Comparison of ENCODE assay signal across 18 cellular contexts in genomic region chr17:59954856-59955255, GRCh38. TPM values are rescaled to one million over a fixed set of nuclear protein-coding genes. Genes with fewer than 3 reads are reported as not detected.
A peak's percentile ranks its signal among the peaks of the same experiment; 100 is the strongest.
DNase-seq lines count a peak whose midpoint lies in the region; ATAC-seq, FAIRE-seq and TF ChIP-seq lines count a peak whose summit lies in the region.
"Had no signal": no experiment of that assay in that cellular context is flagged by ENCODE, and none has a peak within 500 bp of the region (broad histone marks: within the 10 kb centered on the region; RNA-seq: fewer than 3 reads in every experiment).

No MANE protein-coding gene starts in this region.

- in situ Hi-C loops in GM12878 (cut with MboI), result no loop called here

- no peak for TF ChIP-seq POLR2A in GM12878 (IDR thresholded peaks at IDR 0.05; ENCODE audit: low read depth, low read length)

- ATAC-seq in GM12878 (no peak), GM21390 (IDR thresholded peaks at IDR 0.05; ENCODE audit: unreplicated experiment) (no peak), GM18909 (IDR thresholded peaks at IDR 0.05; ENCODE audit: poor library complexity, unreplicated experiment) (no peak)

- H3K4me3 ChIP-seq in HEK293 (ENCODE audit: low read depth, low read length) (no peak overlapping the region), GM12878 (no peak overlapping the region)
- H3K4me3 ChIP-seq: GM23248, HAP-1 had no signal

- H3K27me3 ChIP-seq in GM12878 (replicated peaks in 1 of 2; ENCODE audit: control insufficient read depth in 2 of 2, insufficient read depth in 2 of 2, low read length in 1 of 2), result no peaks in the 10 kb centered on the region
- H3K27me3 ChIP-seq: BE2C had no signal

- H3K4me2 ChIP-seq in GM12878 (ENCODE audit: control insufficient read depth, insufficient read depth), result no peak overlapping the region
- H3K4me2 ChIP-seq: KMS-11 had no signal

- no peaks in the 10 kb centered on the region for H3K4me1 ChIP-seq in HEK293 (ENCODE audit: control insufficient read depth, insufficient read depth, low read length)
- H3K4me1 ChIP-seq in GM12878 (ENCODE audit: control insufficient read depth, insufficient read depth, low read length), result no peaks in the 10 kb centered on the region
- H3K4me1 ChIP-seq: BE2C, HAP-1 had no signal

- no peak for DNase-seq in activated naive CD4-positive, alpha-beta T cell treated with anti-CD3 and anti-CD28 coated beads for 36 hours
- DNase-seq in GM12878 (ENCODE audit: low read depth, low spot score), result no peak
- no peak for DNase-seq in activated CD4-positive, alpha-beta T cell treated with anti-CD3 and anti-CD28 coated beads, Interleukin-2, amount 10 ng/mL, durations not matched to agents 24 days and 14 days
- DNase-seq: 8988T; BE2C; C1 segment of cervical spinal cord; CD4-positive, CD25-positive, alpha-beta regulatory T cell; CD8-positive, alpha-beta memory T cell; COR-L47; DMS 273 treated with DMSO at 0.1 percent for 48 hours; GDM1; GM23248 had no signal

- no peak for TF ChIP-seq EP300 in GM12878 (IDR thresholded peaks at IDR 0.05; ENCODE audit: borderline replicate concordance in 1 of 2, control insufficient read depth in 1 of 2, low read depth in 2 of 2, low read length in 2 of 2)

- H3K9me3 ChIP-seq in HEK293 (ENCODE audit: control insufficient read depth, insufficient read depth, low read depth, low read length) (no peaks in the 10 kb centered on the region), GM12878 (replicated peaks; ENCODE audit: control insufficient read depth, insufficient read depth, low read length) (no peaks in the 10 kb centered on the region)
- H3K9me3 ChIP-seq: BE2C, HAP-1 had no signal

- H3K27ac ChIP-seq in HEK293 (ENCODE audit: extremely low read depth, low read depth, low read length), result no peak overlapping the region
- H3K27ac ChIP-seq in GM12878 (ENCODE audit: control insufficient read depth, insufficient read depth), result no peak overlapping the region
- H3K27ac ChIP-seq: GM23248, KMS-11 had no signal

- no peaks in the 10 kb centered on the region for H3K27me3 Mint-ChIP-seq in activated naive CD4-positive, alpha-beta T cell treated with anti-CD3 and anti-CD28 coated beads, Interleukin-2, amount 50 U/mL, for 24 hours
- no peaks in the 10 kb centered on the region for H3K27me3 Mint-ChIP-seq in activated naive CD4-positive, alpha-beta T cell treated with anti-CD3 and anti-CD28 coated beads for 36 hours (ENCODE audit: low read depth)
- no peaks in the 10 kb centered on the region for H3K27me3 Mint-ChIP-seq in activated CD4-positive, alpha-beta T cell treated with anti-CD3 and anti-CD28 coated beads, Interleukin-2, amount 10 ng/mL, durations not matched to agents 24 days and 14 days
- H3K27me3 Mint-ChIP-seq: CD4-positive, CD25-positive, alpha-beta regulatory T cell; CD8-positive, alpha-beta memory T cell had no signal

- no peaks in the 10 kb centered on the region for H4K20me1 ChIP-seq in GM12878 (ENCODE audit: control insufficient read depth, insufficient read depth)

- no peaks in the 10 kb centered on the region for H3K9me3 Mint-ChIP-seq in activated naive CD4-positive, alpha-beta T cell treated with anti-CD3 and anti-CD28 coated beads, Interleukin-2, amount 50 U/mL, for 24 hours
- H3K9me3 Mint-ChIP-seq in activated naive CD4-positive, alpha-beta T cell treated with anti-CD3 and anti-CD28 coated beads for 36 hours, result no peaks in the 10 kb centered on the region
- no peaks in the 10 kb centered on the region for H3K9me3 Mint-ChIP-seq in activated CD4-positive, alpha-beta T cell treated with anti-CD3 and anti-CD28 coated beads, Interleukin-2, amount 10 ng/mL, durations not matched to agents 24 days and 14 days
- H3K9me3 Mint-ChIP-seq: CD4-positive, CD25-positive, alpha-beta regulatory T cell; CD8-positive, alpha-beta memory T cell had no signal

- TF ChIP-seq CTCF in HEK293 (tag by site-specific recombination; IDR thresholded peaks at IDR 0.05) (no peak), GM12878 (IDR thresholded peaks at IDR 0.05 in 2 of 3, conservative IDR thresholded peaks at IDR 0.05 in 1 of 3; ENCODE audit: control insufficient read depth in 2 of 3, extremely low read depth in 1 of 3, insufficient read depth in 1 of 3, low read depth in 3 of 3, low read length in 3 of 3) (no peak)

- H3K9ac ChIP-seq in GM12878 (ENCODE audit: control insufficient read depth, insufficient read depth, low read length), result no peak overlapping the region
- H3K9ac ChIP-seq: GM23248, KMS-11 had no signal

- H3K36me3 ChIP-seq in HEK293 (ENCODE audit: control insufficient read depth in 2 of 2, insufficient read depth in 1 of 2, low read length in 2 of 2), result peaks cover 40 to 60% of the 10 kb centered on the region in 2 experiments
- no peaks in the 10 kb centered on the region; a peak in 1 of 4 replicates for H3K36me3 ChIP-seq in GM12878 (ENCODE audit: control insufficient read depth in 2 of 2, insufficient read depth in 2 of 2, low read length in 1 of 2)
- H3K36me3 ChIP-seq: BE2C had no signal

- BruUV-seq in GM12878 (replicated peaks; lab: Mats Ljungman, UMichigan), result no TSS peak

- no peak overlapping the region for H3K4me3 Mint-ChIP-seq in activated naive CD4-positive, alpha-beta T cell treated with anti-CD3 and anti-CD28 coated beads, Interleukin-2, amount 50 U/mL, for 24 hours
- H3K4me3 Mint-ChIP-seq in activated naive CD4-positive, alpha-beta T cell treated with anti-CD3 and anti-CD28 coated beads for 36 hours, result no peak overlapping the region
- no peak overlapping the region for H3K4me3 Mint-ChIP-seq in activated CD4-positive, alpha-beta T cell treated with anti-CD3 and anti-CD28 coated beads, Interleukin-2, amount 10 ng/mL, durations not matched to agents 24 days and 14 days
- H3K4me3 Mint-ChIP-seq: CD4-positive, CD25-positive, alpha-beta regulatory T cell; CD8-positive, alpha-beta memory T cell had no signal

- peaks cover 28% of the 10 kb centered on the region for H3K4me1 Mint-ChIP-seq in activated naive CD4-positive, alpha-beta T cell treated with anti-CD3 and anti-CD28 coated beads, Interleukin-2, amount 50 U/mL, for 24 hours
- peaks cover 17% of the 10 kb centered on the region for H3K4me1 Mint-ChIP-seq in activated naive CD4-positive, alpha-beta T cell treated with anti-CD3 and anti-CD28 coated beads for 36 hours (ENCODE audit: low read depth)
- H3K4me1 Mint-ChIP-seq in activated CD4-positive, alpha-beta T cell treated with anti-CD3 and anti-CD28 coated beads, Interleukin-2, amount 10 ng/mL, durations not matched to agents 24 days and 14 days, result peaks cover 10% of the 10 kb centered on the region

- RAD21 ChIA-PET in GM12878 (lab: Charles Lee; ENCODE audit: unreplicated experiment), result no interaction called here

- FAIRE-seq in GM12878 (lab: Jason Lieb, UNC), result peak; percentile 75

- H3K27ac Mint-ChIP-seq in activated naive CD4-positive, alpha-beta T cell treated with anti-CD3 and anti-CD28 coated beads, Interleukin-2, amount 50 U/mL, for 24 hours, result peak overlapping the region; percentile 17
- H3K27ac Mint-ChIP-seq in activated naive CD4-positive, alpha-beta T cell treated with anti-CD3 and anti-CD28 coated beads for 36 hours, result no peak overlapping the region
- H3K27ac Mint-ChIP-seq in activated CD4-positive, alpha-beta T cell treated with anti-CD3 and anti-CD28 coated beads, Interleukin-2, amount 10 ng/mL, durations not matched to agents 24 days and 14 days, result no peak overlapping the region
- H3K27ac Mint-ChIP-seq: CD4-positive, CD25-positive, alpha-beta regulatory T cell had no signal

- no peak for TF ChIP-seq RAD21 in GM12878 (IDR thresholded peaks at IDR 0.05; ENCODE audit: insufficient read depth, low read depth, low read length)

- intact Hi-C loops in activated naive CD4-positive, alpha-beta T cell treated with anti-CD3 and anti-CD28 coated beads for 36 hours (cut with micrococcal nuclease), result no loop called here
- intact Hi-C loops in GM12878 (cut with micrococcal nuclease; ENCODE audit: unreplicated experiment), result no loop called here
- intact Hi-C loops in activated CD4-positive, alpha-beta T cell treated with anti-CD3 and anti-CD28 coated beads, Interleukin-2, amount 10 ng/mL, durations not matched to agents 24 days and 14 days (cut with micrococcal nuclease), result no loop called here

- SMC1A ChIA-PET in GM12878 (lab: Charles Lee; ENCODE audit: uncharacterized antibody, unreplicated experiment), result no interaction called here

- POLR2A ChIA-PET in HEK293 (lab: Yijun Ruan, JAX), result interaction anchor here (1.0 kb wide), 1 partner anchor 10 kb away, joined by 5 read pairs; the partner anchor contains the start of gene RNFT1
- POLR2A ChIA-PET in GM12878 (lab: Charles Lee), result no interaction called here

- H3K36me3 Mint-ChIP-seq in activated naive CD4-positive, alpha-beta T cell treated with anti-CD3 and anti-CD28 coated beads, Interleukin-2, amount 50 U/mL, for 24 hours, result peaks cover 14% of the 10 kb centered on the region
- H3K36me3 Mint-ChIP-seq in activated naive CD4-positive, alpha-beta T cell treated with anti-CD3 and anti-CD28 coated beads for 36 hours (ENCODE audit: low read depth), result peaks cover 37% of the 10 kb centered on the region
- H3K36me3 Mint-ChIP-seq in activated CD4-positive, alpha-beta T cell treated with anti-CD3 and anti-CD28 coated beads, Interleukin-2, amount 10 ng/mL, durations not matched to agents 24 days and 14 days (ENCODE audit: low read depth), result peaks cover 59% of the 10 kb centered on the region

- CTCF ChIA-PET in activated naive CD4-positive, alpha-beta T cell treated with anti-CD3 and anti-CD28 coated beads for 36 hours (lab: Charles Lee), result no interaction called here
- CTCF ChIA-PET in HEK293 (lab: Yijun Ruan, JAX) (interaction anchor here (0.6 to 1.9 kb wide), 2 partner anchors 41 to 89 kb away, joined by 3 to 6 read pairs; no protein-coding TSS in a partner anchor), GM12878 (lab: Yijun Ruan, JAX) (no interaction called here)

- H2AFZ ChIP-seq in GM12878 (ENCODE audit: control insufficient read depth, low read depth, low read length), result no peak overlapping the region
- H2AFZ ChIP-seq: GM23248 had no signal

- no peaks in the 10 kb centered on the region for H3K79me2 ChIP-seq in GM12878 (ENCODE audit: control insufficient read depth, insufficient read depth, low read length)

- WGBS in GM12878 (ENCODE audit: insufficient coverage, insufficient replicate concordance, low lambda C conversion rate, missing lambda C conversion rate), result 59% methylated on average over 3 of the region's 3 CpGs

RNA-seq across cellular contexts. Expression of gene RNFT1, which starts 9.7 kb away (rescaled TPM):
- total RNA-seq in activated naive CD4-positive, alpha-beta T cell treated with anti-CD3 and anti-CD28 coated beads for 36 hours, result 10 to 100 TPM; 29.1 to 31.1 TPM
- 11.8 and 13.5 TPM in 2 replicates for total RNA-seq in GM12878 (2013; cell fraction: nucleolus; rRNA removed)
- total RNA-seq in GM12878 (2014; rRNA removed), result 8.9 and 9.0 TPM in 2 replicates
- 7.7 and 8.0 TPM in 2 replicates for total RNA-seq in GM12878 (2014; rRNA removed; fragmentation: Illumina TruSeq; extraction: Trizol)
- total RNA-seq in GM12878 (2021), result 7.6 and 9.3 TPM in 2 replicates
- 5.7 TPM for polyA plus RNA-seq in GM12878 (2011; ENCODE audit: low read depth)
- 11.9 and 15.3 TPM in 2 replicates for polyA plus RNA-seq in GM12878 (2011; rRNA removed)
- 5.5 and 6.7 TPM in 2 replicates for polyA plus RNA-seq in GM12878 (2011; cell fraction: cytosol; rRNA removed)
- polyA plus RNA-seq in GM12878 (2011; cell fraction: nucleus; rRNA removed), result 16.4 and 17.5 TPM in 2 replicates
- polyA plus RNA-seq in GM12878 (2012), result 8.0 and 8.5 TPM in 2 replicates
- 11.3 and 12.2 TPM in 2 replicates for polyA plus RNA-seq in GM12878 (2014; fragmentation: Illumina TruSeq; extraction: Trizol)
- 10 to 100 TPM; 13.6 to 16.9 TPM for polyA plus RNA-seq in GM12878 (2014; fragmentation: Nextera tagmentation; extraction: Ambion mirVana)
- polyA plus RNA-seq in GM12878 (2014; rRNA removed), result 6.9 and 9.4 TPM in 2 replicates
- polyA plus RNA-seq in GM12878 (2016; fragmentation: Nextera tagmentation; extraction: Ambion mirVana), result 10 to 100 TPM; 17.0 to 20.2 TPM
- 7.2 and 9.6 TPM in 2 replicates for polyA minus RNA-seq in GM12878 (2011; rRNA and poly(A)+ RNA removed)
- 2.8 and 3.6 TPM in 2 replicates for polyA minus RNA-seq in GM12878 (2011; cell fraction: cytosol; rRNA and poly(A)+ RNA removed)
- 3.1 and 6.1 TPM in 2 replicates for polyA minus RNA-seq in GM12878 (2011; cell fraction: nucleus; rRNA and poly(A)+ RNA removed)
- 33.9 and 34.3 TPM in 2 replicates for total RNA-seq in activated CD4-positive, alpha-beta T cell treated with anti-CD3 and anti-CD28 coated beads, Interleukin-2, amount 10 ng/mL, durations not matched to agents 24 days and 14 days
